ENCODE assay signal across 10 cellular contexts in genomic region chr3:190205739-190206138, GRCh38.
DNase-seq lines count a peak whose midpoint lies in the region; ATAC-seq, FAIRE-seq and TF ChIP-seq lines count a peak whose summit lies in the region.
"Had no signal": no experiment of that assay in that cellular context is flagged by ENCODE, and none has a peak within 500 bp of the region (broad histone marks: within the 10 kb centered on the region; RNA-seq: fewer than 3 reads in every experiment).

No MANE protein-coding gene starts in this region.

- no peak overlapping the region for H3K4me3 ChIP-seq in bronchial epithelial cell (ENCODE audit: low read depth, low read length)
- no peak overlapping the region for H3K4me3 ChIP-seq in CD8-positive, alpha-beta T cell (ENCODE audit: low read depth, low read length)
- H3K4me3 ChIP-seq: ascending aorta had no signal

- no peak for TF ChIP-seq CTCF in bronchial epithelial cell (IDR thresholded peaks at IDR 0.05; ENCODE audit: insufficient read depth, low read length, severe bottlenecking)
- TF ChIP-seq CTCF in CD8-positive, alpha-beta T cell (IDR thresholded peaks at IDR 0.05), result no peak

- H3K36me3 ChIP-seq in bronchial epithelial cell (ENCODE audit: control insufficient read depth, insufficient read depth, low read length), result no peaks in the 10 kb centered on the region
- no peaks in the 10 kb centered on the region for H3K36me3 ChIP-seq in CD8-positive, alpha-beta T cell (ENCODE audit: insufficient read depth, low read length)
- H3K36me3 ChIP-seq: ascending aorta had no signal

- CTCF ChIA-PET in CD8-positive, alpha-beta T cell (lab: Charles Lee), result no interaction called here

- no peak for FAIRE-seq in bronchial epithelial cell (lab: Jason Lieb, UNC)

- H3K27ac Mint-ChIP-seq in CD8-positive, alpha-beta T cell, result no peak overlapping the region
- H3K27ac Mint-ChIP-seq: stimulated activated naive CD8-positive, alpha-beta T cell treated with anti-CD3 and anti-CD28 coated beads, Interleukin-15, Interleukin-2, amounts not matched to agents 100 ng/mL and 50 ng/mL, for 24 hours had no signal

- H3K27ac ChIP-seq in CD8-positive, alpha-beta T cell (ENCODE audit: low read depth, low read length), result no peak overlapping the region
- H3K27ac ChIP-seq: ascending aorta had no signal

- H3K9me3 ChIP-seq in CD8-positive, alpha-beta T cell (ENCODE audit: low read length), result no peaks in the 10 kb centered on the region
- H3K9me3 ChIP-seq: ascending aorta had no signal

- peaks cover 19% of the 10 kb centered on the region for H3K27me3 Mint-ChIP-seq in CD8-positive, alpha-beta T cell (ENCODE audit: low read depth)

- no peaks in the 10 kb centered on the region for H3K27me3 ChIP-seq in bronchial epithelial cell (ENCODE audit: control insufficient read depth, insufficient read depth, low read length)
- H3K27me3 ChIP-seq in CD8-positive, alpha-beta T cell (ENCODE audit: insufficient read depth, low read length), result no peaks in the 10 kb centered on the region
- H3K27me3 ChIP-seq: ascending aorta had no signal

- no peaks in the 10 kb centered on the region for H3K4me1 Mint-ChIP-seq in CD8-positive, alpha-beta T cell (ENCODE audit: low read depth)

- DNase-seq in EH (ENCODE audit: low read depth), result peak; percentile 76
- DNase-seq in bronchial epithelial cell (ENCODE audit: low read depth), result peak; percentile 96
- no peak for DNase-seq in SW480 (ENCODE audit: low spot score)
- no peak for DNase-seq in stimulated activated CD4-positive, alpha-beta T cell treated with anti-CD3 and anti-CD28 coated beads, Interleukin-4, amount 100 ng/mL, for 1 hour
- no peak for DNase-seq in cerebellar nuclear complex (lab: John Stamatoyannopoulos, UW)
- no peak for DNase-seq in CD8-positive, alpha-beta T cell

- ATAC-seq in GM21360 (IDR thresholded peaks at IDR 0.05; ENCODE audit: unreplicated experiment) (peak; percentile 93), HG03378 (IDR thresholded peaks at IDR 0.05; ENCODE audit: unreplicated experiment) (peak; percentile 90)
- ATAC-seq in CD8-positive, alpha-beta T cell, result no peak

- POLR2A ChIA-PET in CD8-positive, alpha-beta T cell (lab: Charles Lee), result no interaction called here

- no peak overlapping the region for H3K4me3 Mint-ChIP-seq in CD8-positive, alpha-beta T cell
- H3K4me3 Mint-ChIP-seq: stimulated activated naive CD8-positive, alpha-beta T cell treated with anti-CD3 and anti-CD28 coated beads, Interleukin-15, Interleukin-2, amounts not matched to agents 100 ng/mL and 50 ng/mL, for 24 hours had no signal

- no peaks in the 10 kb centered on the region for H3K36me3 Mint-ChIP-seq in CD8-positive, alpha-beta T cell

- no peaks in the 10 kb centered on the region for H3K4me1 ChIP-seq in CD8-positive, alpha-beta T cell (ENCODE audit: insufficient read depth, low read length)
- H3K4me1 ChIP-seq: ascending aorta had no signal

- H3K9me3 Mint-ChIP-seq in CD8-positive, alpha-beta T cell, result no peaks in the 10 kb centered on the region
- H3K9me3 Mint-ChIP-seq: stimulated activated naive CD8-positive, alpha-beta T cell treated with anti-CD3 and anti-CD28 coated beads, Interleukin-15, Interleukin-2, amounts not matched to agents 100 ng/mL and 50 ng/mL, for 24 hours had no signal

- intact Hi-C loops in CD8-positive, alpha-beta T cell (cut with DNase I, micrococcal nuclease), result no loop called here

Comparison
In these comparisons a context has a peak if more than half of its experiments do, and no peak if none do; other contexts are left out.
1. DNase-seq: peak in EH (single experiment) and bronchial epithelial cell (single experiment); none in SW480 (single experiment), stimulated activated CD4-positive, alpha-beta T cell treated with anti-CD3 and anti-CD28 coated beads, Interleukin-4, amount 100 ng/mL, for 1 hour (single experiment), cerebellar nuclear complex (0 of 2) and CD8-positive, alpha-beta T cell (0 of 7).